Comparison of ENCODE assay signal across 10 cellular contexts in genomic region chr14:51006781-51007211, GRCh38.
A peak's percentile ranks its signal among the peaks of the same experiment; 100 is the strongest.
DNase-seq lines count a peak whose midpoint lies in the region; ATAC-seq and TF ChIP-seq lines count a peak whose summit lies in the region.
"Had no signal": no experiment of that assay in that cellular context is flagged by ENCODE, and none has a peak within 500 bp of the region (broad histone marks: within the 10 kb centered on the region; RNA-seq: fewer than 3 reads in every experiment).

No MANE protein-coding gene starts in this region.

- DNase-seq in Right ventricle myocardium inferior (ENCODE audit: missing footprints) = no peak
- DNase-seq in cardiac septum (ENCODE audit: low spot score) = no peak
- DNase-seq in anterior cingulate cortex (lab: John Stamatoyannopoulos, UW) = peak in 51 of 58 donors; percentile 12 to 93 (median 70)
- DNase-seq in kidney glomerular epithelial cell (lab: John Stamatoyannopoulos, UW) = peak; percentile 45
- DNase-seq in aorta = peak in 1 of 2 donors; percentile 64
- DNase-seq in NCI-H1930 (lab: John Stamatoyannopoulos, UW) = no peak
- no peak for DNase-seq in activated CD4-positive, alpha-beta T cell treated with anti-CD3 and anti-CD28 coated beads, Interleukin-2, amount 10 ng/mL, durations not matched to agents 7 days and 5 days
- DNase-seq in Caco-2 = no peak
- DNase-seq: Calu3 had no signal

- H3K4me3 ChIP-seq in aorta (ENCODE audit: low read length in 2 of 2) (no peak overlapping the region), Caco-2 (ENCODE audit: low read depth, low read length) (no peak overlapping the region)

- ATAC-seq in Right ventricle myocardium inferior = peak; percentile 23
- peak; percentile 70 for ATAC-seq in aorta (ENCODE audit: low FRiP score)

- TF ChIP-seq CTCF in Caco-2 (IDR thresholded peaks at IDR 0.05; ENCODE audit: insufficient read depth in 1 of 2, low read depth in 1 of 2, low read length in 1 of 2, severe bottlenecking in 1 of 2, unreplicated experiment in 1 of 2) = no peak

- H3K4me1 Mint-ChIP-seq in activated CD4-positive, alpha-beta T cell treated with anti-CD3 and anti-CD28 coated beads, Interleukin-2, amount 10 ng/mL, durations not matched to agents 7 days and 5 days = no peaks in the 10 kb centered on the region
- H3K4me1 Mint-ChIP-seq in Caco-2 (ENCODE audit: low read depth, unreplicated experiment) = no peaks in the 10 kb centered on the region

- 45 to 54% methylated on average over 4 of the region's 4 CpGs for whole genome bisulfite sequencing in aorta, 2 donors

- H3K36me3 Mint-ChIP-seq in activated CD4-positive, alpha-beta T cell treated with anti-CD3 and anti-CD28 coated beads, Interleukin-2, amount 10 ng/mL, durations not matched to agents 7 days and 5 days (ENCODE audit: low read depth) = no peaks in the 10 kb centered on the region
- no peaks in the 10 kb centered on the region for H3K36me3 Mint-ChIP-seq in Caco-2 (ENCODE audit: insufficient read depth, unreplicated experiment)

- H3K9me3 ChIP-seq in aorta (ENCODE audit: control insufficient read depth, low read length) (peaks cover 1% of the 10 kb centered on the region), Caco-2 (no peaks in the 10 kb centered on the region)

- H3K27ac Mint-ChIP-seq in activated CD4-positive, alpha-beta T cell treated with anti-CD3 and anti-CD28 coated beads, Interleukin-2, amount 10 ng/mL, durations not matched to agents 7 days and 5 days = no peak overlapping the region
- H3K27ac Mint-ChIP-seq in Caco-2 (ENCODE audit: unreplicated experiment) = no peak overlapping the region

- H3K9me3 Mint-ChIP-seq in activated CD4-positive, alpha-beta T cell treated with anti-CD3 and anti-CD28 coated beads, Interleukin-2, amount 10 ng/mL, durations not matched to agents 7 days and 5 days = no peaks in the 10 kb centered on the region
- H3K9me3 Mint-ChIP-seq in Caco-2 (ENCODE audit: unreplicated experiment) = no peaks in the 10 kb centered on the region

- CTCF ChIA-PET in activated CD4-positive, alpha-beta T cell treated with anti-CD3 and anti-CD28 coated beads, Interleukin-2, amount 10 ng/mL, durations not matched to agents 7 days and 5 days (lab: Charles Lee) = interaction anchor here (0.6 to 1.0 kb wide), 2 partner anchors 18 to 264 kb away, joined by 3 read pairs; no protein-coding TSS in a partner anchor
- CTCF ChIA-PET in Caco-2 (lab: Charles Lee) = no interaction called here

- H3K4me1 ChIP-seq in aorta (ENCODE audit: control insufficient read depth in 1 of 2, insufficient read depth in 2 of 2, low read length in 2 of 2) = no peaks in the 10 kb centered on the region
- H3K4me1 ChIP-seq in Caco-2 = peaks cover 13% of the 10 kb centered on the region

- peaks cover 5% of the 10 kb centered on the region for H3K27me3 Mint-ChIP-seq in activated CD4-positive, alpha-beta T cell treated with anti-CD3 and anti-CD28 coated beads, Interleukin-2, amount 10 ng/mL, durations not matched to agents 7 days and 5 days
- H3K27me3 Mint-ChIP-seq in Caco-2 (ENCODE audit: insufficient read depth, unreplicated experiment) = no peaks in the 10 kb centered on the region

- intact Hi-C loops in Right ventricle myocardium inferior (cut with DNase I) = no loop called here
- intact Hi-C loops in cardiac septum (cut with DNase I) = no loop called here
- intact Hi-C loops in aorta (cut with DNase I) = no loop called here
- intact Hi-C loops in Caco-2 (cut with micrococcal nuclease; ENCODE audit: unreplicated experiment) = no loop called here

- BruUV-seq in Caco-2 (replicated peaks; lab: Mats Ljungman, UMichigan) = no TSS peak

- H3K27me3 ChIP-seq in aorta (ENCODE audit: control insufficient read depth in 1 of 2, insufficient read depth in 2 of 2, low read length in 1 of 2) (no peaks in the 10 kb centered on the region), Caco-2 (replicated peaks; ENCODE audit: control insufficient read depth, insufficient read depth, low read length) (no peaks in the 10 kb centered on the region)

- H3K36me3 ChIP-seq in aorta (ENCODE audit: control insufficient read depth in 1 of 2, insufficient read depth in 2 of 2, low read length in 1 of 2) (no peaks in the 10 kb centered on the region), Caco-2 (ENCODE audit: control insufficient read depth, insufficient read depth, low read length) (no peaks in the 10 kb centered on the region)

- H3K27ac ChIP-seq in aorta (ENCODE audit: low read depth in 1 of 2, low read length in 2 of 2) = no peak overlapping the region
- H3K27ac ChIP-seq: parathyroid adenoma had no signal

- POLR2A ChIA-PET in activated CD4-positive, alpha-beta T cell treated with anti-CD3 and anti-CD28 coated beads, Interleukin-2, amount 10 ng/mL, durations not matched to agents 7 days and 5 days (lab: Charles Lee) = no interaction called here
- POLR2A ChIA-PET in Caco-2 (lab: Charles Lee) = no interaction called here

- H3K4me3 Mint-ChIP-seq in activated CD4-positive, alpha-beta T cell treated with anti-CD3 and anti-CD28 coated beads, Interleukin-2, amount 10 ng/mL, durations not matched to agents 7 days and 5 days = no peak overlapping the region
- no peak overlapping the region for H3K4me3 Mint-ChIP-seq in Caco-2 (ENCODE audit: unreplicated experiment)

Comparison
In these comparisons a context has a peak if more than half of its experiments do, and no peak if none do; other contexts are left out.
1. DNase-seq: peak in anterior cingulate cortex (51 of 58) and kidney glomerular epithelial cell (single experiment); none in Right ventricle myocardium inferior (single experiment), cardiac septum (single experiment), NCI-H1930 (0 of 2), activated CD4-positive, alpha-beta T cell treated with anti-CD3 and anti-CD28 coated beads, Interleukin-2, amount 10 ng/mL, durations not matched to agents 7 days and 5 days (single experiment) and Caco-2 (0 of 2).